8 cellular contexts compared by ENCODE assay signal in the genomic region with DNA sequence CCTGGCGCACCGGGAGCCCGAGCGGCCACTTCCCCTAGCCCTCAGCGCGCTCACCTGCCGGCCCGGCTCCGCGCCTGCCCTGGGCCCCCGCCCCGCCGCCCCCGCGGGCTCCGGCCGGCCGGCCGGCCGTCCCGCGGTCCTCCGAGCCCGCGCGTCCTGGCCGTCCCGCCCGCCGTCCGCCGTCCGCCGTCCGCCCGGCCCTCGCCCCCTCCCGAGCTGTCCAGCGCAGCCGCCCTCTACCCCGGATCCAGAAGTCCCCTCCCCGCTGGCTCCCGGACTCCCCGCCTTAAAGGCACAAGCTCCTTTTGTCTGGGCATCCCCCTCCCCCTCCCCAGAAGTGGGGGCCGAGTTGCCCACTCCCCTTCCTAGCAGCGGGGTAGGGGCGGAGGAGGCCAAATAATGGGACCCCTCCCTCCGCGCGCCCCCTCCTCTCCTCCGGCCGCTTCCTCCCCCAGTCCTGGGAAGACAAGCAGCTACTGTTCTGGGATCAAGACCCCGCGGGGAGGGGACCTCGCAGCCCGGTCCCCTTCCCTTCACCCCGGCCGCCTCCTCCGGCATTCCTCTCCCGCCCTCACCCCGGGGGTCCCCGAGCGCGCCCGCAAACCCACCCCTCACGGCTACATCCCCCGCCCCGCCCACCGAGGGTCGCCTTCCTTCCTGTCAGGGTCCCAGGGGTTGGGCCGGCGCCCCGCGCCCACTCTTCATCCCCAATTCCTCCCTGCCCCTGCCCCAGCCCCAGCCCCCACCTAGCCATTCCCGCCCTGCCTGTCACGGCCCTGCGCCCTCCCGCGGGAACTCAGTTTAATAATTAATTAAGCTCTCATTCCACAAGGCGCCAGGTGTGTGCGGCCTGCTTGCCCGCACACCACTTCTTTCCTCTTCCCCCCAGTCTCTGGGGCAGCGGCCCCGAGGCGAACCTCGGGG. TPM values are rescaled to one million over a fixed set of nuclear protein-coding genes. Genes with fewer than 3 reads are reported as not detected.
DNase-seq lines count a peak whose midpoint lies in the region; ATAC-seq and TF ChIP-seq lines count a peak whose summit lies in the region.

A gene (minus strand): TSS at position 238 of the 924 bp plus-strand sequence. CDS start 5,655 bp downstream, outside the sequence.

- in situ Hi-C loops in T47D (cut with HindIII; ENCODE audit: low pct_unique_long_range_greater_than_20kb, low sequenced_read_pairs) = no loop called here

- peak within 1 kb of the TSS; percentile 77 for H3K4me3 ChIP-seq in iPS-15b (ENCODE audit: low read depth, low read length)

- peak within 1 kb of the TSS; percentile 54 for H3K9ac ChIP-seq in iPS-15b (ENCODE audit: low read depth, low read length)

- H3K36me3 ChIP-seq in iPS-15b (ENCODE audit: control insufficient read depth, insufficient read depth, low read length) = peaks cover 3% of the 10 kb centered on the region

- no peaks in the 10 kb centered on the region for H3K9me3 ChIP-seq in iPS-15b (ENCODE audit: control insufficient read depth, insufficient read depth, low read length)

- ATAC-seq in HG02885 (IDR thresholded peaks at IDR 0.05; ENCODE audit: poor library complexity, unreplicated experiment) (no peak), GM18520 (IDR thresholded peaks at IDR 0.05; ENCODE audit: unreplicated experiment) (no peak)

- no peak for TF ChIP-seq CTCF in CD14-positive monocyte (IDR thresholded peaks at IDR 0.05)
- TF ChIP-seq CTCF in GM20000 (IDR thresholded peaks at IDR 0.05; ENCODE audit: extremely low read depth, missing control alignments) = no peak

- peaks cover 11% of the 10 kb centered on the region for H3K4me1 Mint-ChIP-seq in CD14-positive monocyte

- H3K36me3 Mint-ChIP-seq in CD14-positive monocyte = peaks cover 2 to 3% of the 10 kb centered on the region in 2 donors

- DNase-seq in CD14-positive monocyte (ENCODE audit: low spot score) (no peak), GM20000 (ENCODE audit: low spot score) (peak; percentile 84), NCI-H69 (lab: John Stamatoyannopoulos, UW) (peak; percentile 73), T47D (ENCODE audit: low read depth in 1 of 2, low spot score in 1 of 2) (peak; percentile 89 to 93), renal cortical epithelial cell (ENCODE audit: low read depth) (peak; percentile 62)

- peaks cover 0 to 9% (median 5%) of the 10 kb centered on the region in 7 donors for H3K9me3 Mint-ChIP-seq in CD14-positive monocyte

- peak within 1 kb of the TSS; percentile 85 to 98 for H3K4me3 Mint-ChIP-seq in CD14-positive monocyte

- H3K27ac Mint-ChIP-seq in CD14-positive monocyte = peak within 1 kb of the TSS in 2 of 7 donors; percentile 55 to 58

- peaks cover 30 to 47% (median 45%) of the 10 kb centered on the region in 3 donors for H3K27me3 Mint-ChIP-seq in CD14-positive monocyte (ENCODE audit: low read depth in 3 of 3)

- intact Hi-C loops in CD14-positive monocyte (cut with micrococcal nuclease) = no loop called here

- H3K27me3 ChIP-seq in iPS-15b (ENCODE audit: control insufficient read depth, insufficient read depth, low read length) = peaks cover 8% of the 10 kb centered on the region

- peaks cover 4% of the 10 kb centered on the region for H3K4me1 ChIP-seq in iPS-15b (ENCODE audit: control insufficient read depth, insufficient read depth, low read length)

RNA-seq across cellular contexts. Expression of the gene that starts here (rescaled TPM):
- under 1 TPM in 1 of 2 donors, not detected in 1; 0.03 TPM for polyA plus RNA-seq in CD14-positive monocyte
- 23.1 and 83.9 TPM in 2 replicates for total RNA-seq in renal cortical epithelial cell
